ENCODE assay signal across 1 cellular context in genomic region chr16:31007684-31008083, GRCh38.
TF ChIP-seq lines count a peak whose summit lies in the region.

No MANE protein-coding gene starts in this region.

TF ChIP-seq in IMR-90, 13 proteins besides CTCF, POLR2A, EP300 and RAD21 (continued from another document):
- no peak for TF ChIP-seq ELK1 (IDR thresholded peaks at IDR 0.05; ENCODE audit: borderline replicate concordance, low read depth, low read length)
- no peak for TF ChIP-seq NFE2L2 (IDR thresholded peaks at IDR 0.05; ENCODE audit: low read depth, low read length)
- TF ChIP-seq MAZ (IDR thresholded peaks at IDR 0.05; ENCODE audit: borderline replicate concordance, low read depth, low read length), result no peak
- TF ChIP-seq MAFK (IDR thresholded peaks at IDR 0.05; ENCODE audit: low read depth, low read length), result no peak
- TF ChIP-seq CEBPB (IDR thresholded peaks at IDR 0.05; ENCODE audit: low read depth, low read length), result no peak
- no peak for TF ChIP-seq CHD1 (IDR thresholded peaks at IDR 0.05; ENCODE audit: low read depth, low read length)
- TF ChIP-seq USF2 (IDR thresholded peaks at IDR 0.05; ENCODE audit: low read depth, low read length), result no peak
- no peak for TF ChIP-seq RCOR1 (IDR thresholded peaks at IDR 0.05; ENCODE audit: insufficient replicate concordance, low read length)
- TF ChIP-seq BHLHE40 (IDR thresholded peaks at IDR 0.05; ENCODE audit: low read depth, low read length), result no peak
- no peak for TF ChIP-seq RFX5 (IDR thresholded peaks at IDR 0.05; ENCODE audit: low read depth, low read length)
- no peak for TF ChIP-seq SMC3 (IDR thresholded peaks at IDR 0.05; ENCODE audit: low read depth, low read length)
TF ChIP-seq in IMR-90: peak in this region for 0.
